ENCODE assay signal across 17 cellular contexts in the genomic region with DNA sequence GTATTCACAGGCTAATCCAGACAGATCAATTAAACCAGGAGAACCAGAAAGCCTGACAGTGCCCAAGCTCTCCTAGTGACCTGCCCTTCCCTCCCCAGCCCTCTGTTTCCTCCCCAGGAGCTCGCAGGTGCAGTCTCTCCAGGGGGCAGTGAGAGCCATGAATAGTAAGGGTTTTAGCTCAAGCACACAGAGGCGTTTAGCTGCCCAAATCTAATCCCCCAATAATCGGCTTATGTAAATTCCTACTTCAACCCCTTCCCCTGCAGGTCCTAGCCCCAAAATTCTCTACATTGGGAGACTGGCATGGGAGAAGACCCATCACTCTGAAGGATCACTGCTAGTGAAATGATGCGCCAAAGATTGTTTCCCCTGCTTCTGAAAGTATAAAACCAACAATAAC. TPM values are rescaled to one million over a fixed set of nuclear protein-coding genes. Genes with fewer than 3 reads are reported as not detected.
"Had no signal": no experiment of that assay in that cellular context is flagged by ENCODE, and none has a peak within 500 bp of the region (broad histone marks: within the 10 kb centered on the region; RNA-seq: fewer than 3 reads in every experiment).

No MANE protein-coding gene starts in this region.

- H3K36me3 Mint-ChIP-seq: natural killer cell treated with Interleukin-12 subunit alpha and Interleukin-12 subunit beta and Interleukin-15 and Interleukin-18, amount 100 ng/mL, for 72 hours; type B pancreatic cell had no signal

- DNase-seq: activated CD4-positive, alpha-beta memory T cell treated with anti-CD3 and anti-CD28 coated beads, Interleukin-2, amount 10 ng/mL, durations not matched to agents 7 days and 5 days; activated gamma-delta T cell treated with Interleukin-2 at 50 U/mL for 16 hours; activated naive CD8-positive, alpha-beta T cell treated with anti-CD3 and anti-CD28 coated beads for 36 hours; activated T-cell treated with anti-CD3 and anti-CD28 coated beads, Interleukin-2, amount 50 U/mL, for 48 hours; brain microvascular endothelial cell; left lung; sigmoid colon; stimulated activated CD4-positive, alpha-beta T cell treated with anti-CD3 and anti-CD28 coated beads, Interleukin-12 subunit alpha, Interleukin-12 subunit beta, amount 100 ng/mL, for 4 hours; stimulated activated CD4-positive, alpha-beta T cell treated with anti-CD3 and anti-CD28 coated beads, Interleukin-2, amount 100 ng/mL, for 48 hours; stimulated activated naive CD4-positive, alpha-beta T cell treated with Interleukin-2 at 50 U/mL for 16 hours had no signal

- H3K36me3 ChIP-seq: brain microvascular endothelial cell, left lung, sigmoid colon had no signal

- H3K27ac Mint-ChIP-seq: activated CD4-positive, alpha-beta memory T cell treated with anti-CD3 and anti-CD28 coated beads, Interleukin-2, amount 10 ng/mL, durations not matched to agents 7 days and 5 days; activated naive CD8-positive, alpha-beta T cell treated with anti-CD3 and anti-CD28 coated beads for 36 hours; dendritic cell treated with granulocyte-macrophage colony-stimulating factor and Interleukin-4, amounts not matched to agents 40 ng/mL and 50 ng/mL, for 4 days; natural killer cell treated with Interleukin-12 subunit alpha and Interleukin-12 subunit beta and Interleukin-15 and Interleukin-18, amount 100 ng/mL, for 72 hours; type B pancreatic cell had no signal

- H3K27ac ChIP-seq: brain microvascular endothelial cell, left lung, sigmoid colon had no signal

- H3K4me3 ChIP-seq: left lung, sigmoid colon had no signal

- H3K9me3 Mint-ChIP-seq: activated CD4-positive, alpha-beta memory T cell treated with anti-CD3 and anti-CD28 coated beads, Interleukin-2, amount 10 ng/mL, durations not matched to agents 7 days and 5 days; activated naive CD8-positive, alpha-beta T cell treated with anti-CD3 and anti-CD28 coated beads for 36 hours; dendritic cell treated with granulocyte-macrophage colony-stimulating factor and Interleukin-4, amounts not matched to agents 40 ng/mL and 50 ng/mL, for 4 days; natural killer cell treated with Interleukin-12 subunit alpha and Interleukin-12 subunit beta and Interleukin-15 and Interleukin-18, amount 100 ng/mL, for 72 hours; type B pancreatic cell had no signal

- H3K27me3 ChIP-seq: brain microvascular endothelial cell had no signal

- ATAC-seq: esophagus mucosa; left lung; natural killer cell treated with Interleukin-12 subunit alpha and Interleukin-12 subunit beta and Interleukin-15 and Interleukin-18, amount 100 ng/mL, for 72 hours had no signal

- H3K4me3 Mint-ChIP-seq: activated CD4-positive, alpha-beta memory T cell treated with anti-CD3 and anti-CD28 coated beads, Interleukin-2, amount 10 ng/mL, durations not matched to agents 7 days and 5 days; activated naive CD8-positive, alpha-beta T cell treated with anti-CD3 and anti-CD28 coated beads for 36 hours; dendritic cell treated with granulocyte-macrophage colony-stimulating factor and Interleukin-4, amounts not matched to agents 40 ng/mL and 50 ng/mL, for 4 days; natural killer cell treated with Interleukin-12 subunit alpha and Interleukin-12 subunit beta and Interleukin-15 and Interleukin-18, amount 100 ng/mL, for 72 hours; type B pancreatic cell had no signal

RNA-seq across cellular contexts. Expression of a gene that starts 10.5 kb away (rescaled TPM):
- total RNA-seq: activated CD4-positive, alpha-beta memory T cell treated with anti-CD3 and anti-CD28 coated beads, Interleukin-2, amount 10 ng/mL, durations not matched to agents 7 days and 5 days; activated naive CD8-positive, alpha-beta T cell treated with anti-CD3 and anti-CD28 coated beads for 36 hours; esophagus mucosa; natural killer cell treated with Interleukin-12 subunit alpha and Interleukin-12 subunit beta and Interleukin-15 and Interleukin-18, amount 100 ng/mL, for 72 hours; osteocyte; pulmonary artery endothelial cell; sigmoid colon had no signal
- polyA plus RNA-seq: keratinocyte, sigmoid colon had no signal
